Comparison of ENCODE assay signal across 8 cellular contexts in the genomic region with DNA sequence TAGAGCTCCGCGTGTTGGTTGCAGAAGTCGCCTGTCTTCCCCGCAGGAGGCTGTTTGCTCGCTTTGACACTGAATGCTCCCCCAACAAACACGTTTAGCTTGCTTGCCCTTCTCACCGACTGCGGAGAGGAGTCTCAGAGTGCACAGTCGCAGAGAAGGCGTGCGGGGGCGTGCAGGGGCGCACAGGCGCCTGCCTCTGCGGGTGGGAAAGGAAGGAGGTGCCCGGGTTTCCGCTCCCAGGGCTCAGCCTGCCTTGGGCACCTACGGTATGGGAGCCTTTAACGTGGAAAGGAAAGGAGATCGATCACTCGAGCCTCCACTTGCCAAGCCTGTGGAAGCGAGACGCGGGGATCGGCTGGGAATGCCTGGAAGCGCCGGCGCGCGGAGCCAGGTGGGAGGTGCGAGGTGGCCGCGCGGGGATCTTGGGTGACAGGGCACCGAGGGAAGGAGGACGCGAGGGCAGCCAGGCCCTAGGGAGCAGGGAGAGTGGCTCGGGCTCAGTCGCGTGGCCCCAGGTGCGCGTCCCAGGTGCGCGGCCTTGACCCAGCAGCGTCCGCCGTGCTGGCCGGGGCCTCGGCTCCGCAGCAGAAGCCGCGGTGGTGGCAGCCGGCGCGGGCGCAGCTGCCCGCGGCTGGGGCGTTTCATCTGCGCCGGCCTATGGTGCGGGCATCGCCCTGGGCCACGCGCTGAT. TPM values are rescaled to one million over a fixed set of nuclear protein-coding genes. Genes with fewer than 3 reads are reported as not detected.
DNase-seq lines count a peak whose midpoint lies in the region; ATAC-seq, FAIRE-seq and TF ChIP-seq lines count a peak whose summit lies in the region.

FAN1 (plus strand) TSS at position 419 of the 691 bp plus-strand sequence. CDS start 749 bp downstream, outside the sequence.

- peak; percentile 46 for FAIRE-seq in HepG2 (lab: Jason Lieb, UNC)

- WGBS in HepG2 (ENCODE audit: low lambda C conversion rate), result 0% methylated on average over 9 of the region's 65 CpGs

- intact Hi-C loops in dorsolateral prefrontal cortex (cut with DNase I), result loop anchor here (2.0 to 5.0 kb wide), 2 partner anchors 17 to 89 kb away; partner anchors contain the start of gene MTMR10 (in 2 of the 2)
- intact Hi-C loops in HepG2 (cut with micrococcal nuclease; ENCODE audit: unreplicated experiment), result loop anchor here (10.0 kb wide), 1 partner anchor 91 kb away; the partner anchor contains the start of gene MTMR10

- BruUV-seq in HepG2 (replicated peaks; lab: Mats Ljungman, UMichigan), result no TSS peak

- ATAC-seq in GM18519 (IDR thresholded peaks at IDR 0.05; ENCODE audit: low FRiP score, unreplicated experiment), result peak; percentile 75
- ATAC-seq in HG03045 (IDR thresholded peaks at IDR 0.05; ENCODE audit: unreplicated experiment), result peak; percentile 92
- peak; percentile 96 for ATAC-seq in HepG2

- in situ Hi-C loops in HepG2 (cut with HindIII; ENCODE audit: extremely low pct_ligation_motif_present, low pct_unique_long_range_greater_than_20kb), result no loop called here

- H3K27me3 ChIP-seq in dorsolateral prefrontal cortex (no peaks in the 10 kb centered on the region), HepG2 (ENCODE audit: control insufficient read depth in 1 of 2, insufficient read depth in 2 of 2, low read length in 2 of 2) (no peaks in the 10 kb centered on the region)

- H3K36me3 ChIP-seq in HepG2 (replicated peaks in 1 of 2; ENCODE audit: control insufficient read depth in 1 of 2, insufficient read depth in 2 of 2, low read length in 2 of 2), result no peaks in the 10 kb centered on the region; a peak in 2 of 5 replicates

- TF ChIP-seq EP300 in HepG2 (IDR thresholded peaks at IDR 0.05; ENCODE audit: low read depth in 2 of 2, low read length in 2 of 2), result no peak
- TF ChIP-seq EP300 in HepG2 (CRISPR knock-in tag; IDR thresholded peaks at IDR 0.05; ENCODE audit: borderline replicate concordance), result peak; percentile 31; the same call in 1 of the 2 replicates

- CTCF ChIA-PET in HepG2 (lab: Yijun Ruan, JAX; ENCODE audit: low intra/inter-chr PET ratio, low total read pairs), result no interaction called here

- H2AFZ ChIP-seq in HepG2 (ENCODE audit: low read length), result peak within 1 kb of the TSS; percentile 75

- peaks cover 41% of the 10 kb centered on the region for H3K4me1 ChIP-seq in HepG2 (ENCODE audit: insufficient read depth, low read length)

- TF ChIP-seq POLR2A in HepG2 (IDR thresholded peaks at IDR 0.05; ENCODE audit: insufficient read depth in 1 of 2, low read depth in 2 of 2, low read length in 2 of 2), result peak; percentile 73 to 91; a peak in 3 of 4 replicates

- H3K4me2 ChIP-seq in HepG2 (ENCODE audit: low read depth, low read length), result peak within 1 kb of the TSS; percentile 87

- H3K4me3 ChIP-seq in dorsolateral prefrontal cortex (peak within 1 kb of the TSS; percentile 51 to 98 (median 85)), HepG2 (replicated peaks in 1 of 3; ENCODE audit: insufficient read depth in 1 of 3, low read depth in 2 of 3, low read length in 3 of 3) (peak within 1 kb of the TSS; percentile 77 to 88 (median 77))

- 0 out of 2 replicates have a peak, but pooled peaks have one; percentile 35 for TF ChIP-seq RAD21 in HepG2 (CRISPR knock-in tag; IDR thresholded peaks at IDR 0.05)

- H3K9me3 ChIP-seq in HepG2 (ENCODE audit: low read length), result no peaks in the 10 kb centered on the region

- no peaks in the 10 kb centered on the region for H4K20me1 ChIP-seq in HepG2 (ENCODE audit: insufficient read depth, low read length)

- peak within 1 kb of the TSS; percentile 20 to 96 (median 87) for H3K27ac ChIP-seq in dorsolateral prefrontal cortex
- H3K27ac ChIP-seq in HepG2 (ENCODE audit: extremely low read length, insufficient read depth, low read length), result peak within 1 kb of the TSS; percentile 74

- no peaks in the 10 kb centered on the region for H3K79me2 ChIP-seq in HepG2 (ENCODE audit: insufficient read depth, low read length)

- POLR2A ChIA-PET in HepG2 (lab: Yijun Ruan, JAX), result interaction anchor here (1.0 to 2.1 kb wide), 4 partner anchors 9 to 254 kb away, joined by 4 to 8 read pairs (median 6); partner anchors contain the start of gene MTMR10

- TF ChIP-seq CTCF in dorsolateral prefrontal cortex (IDR thresholded peaks at IDR 0.05 in 54 of 56, conservative IDR thresholded peaks at IDR 0.05 in 2 of 56; ENCODE audit: low read depth in 1 of 56, partially characterized antibody in 56 of 56) (peak in 27 of 56 donors; percentile 13 to 53 (median 30)), HepG2 (CRISPR knock-in tag; IDR thresholded peaks at IDR 0.05) (peak; percentile 47)

- H3K9ac ChIP-seq in HepG2 (ENCODE audit: insufficient read depth, low read depth, low read length), result peak within 1 kb of the TSS; percentile 74

- peak; percentile 66 for DNase-seq in 8988T
- peak; percentile 76 for DNase-seq in NCI-H226
- peak; percentile 85 to 88 for DNase-seq in activated CD4-positive, alpha-beta T cell treated with anti-CD3 and anti-CD28 coated beads, Interleukin-2, amount 50 U/mL, for 48 hours
- DNase-seq in dorsolateral prefrontal cortex, result peak; percentile 75 to 96 (median 90)
- DNase-seq in HepG2 (ENCODE audit: low spot score), result peak; percentile 78
- DNase-seq in stimulated activated CD4-positive, alpha-beta T cell treated with anti-CD3 and anti-CD28 coated beads, Interleukin-4, amount 100 ng/mL, for 1 hour, result peak; percentile 84

TF ChIP-seq in HepG2, 621 proteins besides CTCF, POLR2A, EP300 and RAD21 (continues in another document):
- no peak for TF ChIP-seq RXRB (CRISPR knock-in tag; IDR thresholded peaks at IDR 0.05; ENCODE audit: borderline replicate concordance)
- peak; percentile 30; the same call in 1 of the 2 replicates for TF ChIP-seq RFXANK (CRISPR knock-in tag; IDR thresholded peaks at IDR 0.05)
- peak; percentile 95 for TF ChIP-seq POGK (CRISPR knock-in tag; conservative IDR thresholded peaks at IDR 0.05)
- TF ChIP-seq YEATS2 (CRISPR knock-in tag; IDR thresholded peaks at IDR 0.05; ENCODE audit: borderline replicate concordance), result peak; percentile 84; the same call in 1 of the 2 replicates
- TF ChIP-seq ZKSCAN5 (CRISPR knock-in tag; IDR thresholded peaks at IDR 0.05), result 0 out of 2 replicates have a peak, but pooled peaks have one; percentile 26
- no peak for TF ChIP-seq EHMT2 (IDR thresholded peaks at IDR 0.05; ENCODE audit: borderline replicate concordance, low read depth, low read length)
- TF ChIP-seq ZBTB43 (CRISPR knock-in tag; conservative IDR thresholded peaks at IDR 0.05), result peak; percentile 92

RNA-seq across cellular contexts. Expression of gene FAN1, which starts in this region (rescaled TPM):
- total RNA-seq in dorsolateral prefrontal cortex (10 to 100 TPM; 30.1 to 55.7 (median 39.8) TPM), HepG2 (2016; rRNA removed; fragmentation: Illumina TruSeq; extraction: Trizol) (20.1 TPM in 2 replicates)
- total RNA-seq in HepG2 (2016; cell fraction: cytosol; rRNA removed; fragmentation: Illumina TruSeq; extraction: Trizol; ENCODE audit: low read depth), result 4.1 and 4.4 TPM in 2 replicates
- total RNA-seq in HepG2 (2016; cell fraction: insoluble cytoplasmic fraction; rRNA removed; fragmentation: Illumina TruSeq; extraction: Trizol), result 19.9 and 22.2 TPM in 2 replicates
- total RNA-seq in HepG2 (2016; cell fraction: membrane; rRNA removed; fragmentation: Illumina TruSeq; extraction: Trizol), result 6.1 and 6.5 TPM in 2 replicates
- 26.9 and 28.2 TPM in 2 replicates for total RNA-seq in HepG2 (2016; cell fraction: nucleus; rRNA removed; fragmentation: Illumina TruSeq; extraction: Trizol)
- polyA plus RNA-seq in HepG2 (2011; rRNA removed), result 10.6 and 10.8 TPM in 2 replicates
- polyA plus RNA-seq in HepG2 (2011; cell fraction: cytosol; rRNA removed), result 3.8 and 4.4 TPM in 2 replicates
- 23.7 and 25.7 TPM in 2 replicates for polyA plus RNA-seq in HepG2 (2011; cell fraction: nucleus; rRNA removed)
- polyA plus RNA-seq in HepG2 (2012), result 10.8 and 11.8 TPM in 2 replicates
- polyA plus RNA-seq in HepG2 (2016; cell fraction: cytosol; fragmentation: Illumina TruSeq; extraction: Trizol; ENCODE audit: low read depth), result 0.77 and 0.95 TPM in 2 replicates
- 12.4 and 13.7 TPM in 2 replicates for polyA plus RNA-seq in HepG2 (2016; cell fraction: insoluble cytoplasmic fraction; fragmentation: Illumina TruSeq; extraction: Trizol; ENCODE audit: low read depth)
- polyA plus RNA-seq in HepG2 (2016; cell fraction: membrane; fragmentation: Illumina TruSeq; extraction: Trizol; ENCODE audit: low read depth), result 2.1 and 2.4 TPM in 2 replicates
- 37.1 and 37.4 TPM in 2 replicates for polyA plus RNA-seq in HepG2 (2016; cell fraction: nucleus; fragmentation: Illumina TruSeq; extraction: Trizol; ENCODE audit: insufficient read depth, low read depth)
- 8.0 and 13.8 TPM in 2 replicates for polyA minus RNA-seq in HepG2 (2011; rRNA and poly(A)+ RNA removed; ENCODE audit: low replicate concordance)
- 2.9 and 6.5 TPM in 2 replicates for polyA minus RNA-seq in HepG2 (2011; cell fraction: cytosol; rRNA and poly(A)+ RNA removed)
- polyA minus RNA-seq in HepG2 (2011; cell fraction: nucleus; rRNA and poly(A)+ RNA removed), result 27.3 and 28.8 TPM in 2 replicates

Comparison
In these comparisons a context has a peak if more than half of its experiments do, and no peak if none do; other contexts are left out.
1. Peak in every context shown above with its lines: DNase-seq, ATAC-seq, H3K4me3 ChIP-seq and H3K27ac ChIP-seq.